ENCODE assay signal across 34 cellular contexts in genomic region chr3:88628901-88629300, GRCh38.
"Had no signal": no experiment of that assay in that cellular context is flagged by ENCODE, and none has a peak within 500 bp of the region (broad histone marks: within the 10 kb centered on the region; RNA-seq: fewer than 3 reads in every experiment).

No MANE protein-coding gene starts in this region.

- DNase-seq: Karpas-422, Kasumi-1, MG63, MM.1S, MV-4-11, NCI-H1048, NCI-H1092, NCI-H1092 treated with DMSO at 0.1 percent for 48 hours, NCI-H1105, NCI-H1105 treated with DMSO at 0.1 percent for 48 hours, NCI-H1417, NCI-H1417 treated with DMSO at 0.1 percent for 48 hours, NCI-H1436, NCI-H1436 treated with DMSO at 0.1 percent for 48 hours, NCI-H146, NCI-H1694, NCI-H1694 treated with DMSO at 0.1 percent for 48 hours, NCI-H187, NCI-H187 treated with DMSO at 0.1 percent for 48 hours, NCI-H1930, NCI-H2029, NCI-H2029 treated with DMSO at 0.1 percent for 48 hours, NCI-H2081, NCI-H2081 treated with DMSO at 0.1 percent for 48 hours, NCI-H2107, NCI-H2171, NCI-H2171 treated with DMSO at 0.1 percent for 48 hours, NCI-H2227 treated with DMSO at 0.1 percent for 48 hours, NCI-H226, NCI-H345, NCI-H446, NCI-H446 treated with DMSO at 0.1 percent for 48 hours, NCI-H510A, NCI-H510A treated with DMSO at 0.1 percent for 48 hours had no signal

- H3K36me3 ChIP-seq: MG63 had no signal

- H3K9me3 ChIP-seq: MG63 had no signal

- H3K4me3 ChIP-seq: MG63 had no signal

- H3K27me3 ChIP-seq: MG63 had no signal
